ENCODE assay signal across 21 cellular contexts in the genomic region with DNA sequence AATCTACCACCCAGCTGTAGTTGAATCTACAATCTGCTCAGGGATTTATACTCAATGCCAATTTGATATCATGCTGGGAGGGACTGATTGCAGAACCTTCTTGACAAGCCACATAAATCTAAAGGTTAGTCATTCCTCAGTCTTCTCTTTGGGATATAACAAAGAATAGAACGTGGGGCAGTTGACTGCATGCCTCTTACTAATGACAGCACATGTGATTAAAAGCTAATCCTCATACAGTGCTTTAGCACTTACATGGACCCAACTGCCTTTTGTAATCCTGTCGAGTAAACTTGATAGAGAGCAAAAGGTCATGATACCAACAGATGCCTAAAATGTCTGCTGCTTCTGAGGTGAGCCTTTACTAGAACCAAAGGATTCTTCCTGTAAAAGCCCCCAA. TPM values are rescaled to one million over a fixed set of nuclear protein-coding genes. Genes with fewer than 3 reads are reported as not detected.
DNase-seq lines count a peak whose midpoint lies in the region; ATAC-seq, FAIRE-seq and TF ChIP-seq lines count a peak whose summit lies in the region.
"Had no signal": no experiment of that assay in that cellular context is flagged by ENCODE, and none has a peak within 500 bp of the region (broad histone marks: within the 10 kb centered on the region; RNA-seq: fewer than 3 reads in every experiment).

No MANE protein-coding gene starts in this region.

- TF ChIP-seq EP300 in HepG2 (IDR thresholded peaks at IDR 0.05; ENCODE audit: low read depth in 2 of 2, low read length in 2 of 2) (no peak), HepG2 (CRISPR knock-in tag; IDR thresholded peaks at IDR 0.05; ENCODE audit: borderline replicate concordance) (no peak)

- intact Hi-C loops in HepG2 (cut with micrococcal nuclease; ENCODE audit: unreplicated experiment): no loop called here
- intact Hi-C loops in heart right ventricle (cut with DNase I): no loop called here
- intact Hi-C loops in activated T-helper 1 cell treated with anti-CD3 and anti-CD28 coated beads, Interleukin-12 subunit alpha, Interleukin-12 subunit beta, Interleukin-2, Interleukin-4 antibody, amounts not matched to agents 30 ng/mL and 10 ng/mL and 1 ng/mL, durations not matched to agents 14 hours and 24 hours and 36 hours (cut with micrococcal nuclease): no loop called here

- H3K27ac ChIP-seq in liver (ENCODE audit: low read depth in 1 of 2, low read length in 2 of 2) (no peak overlapping the region), HepG2 (ENCODE audit: extremely low read length, insufficient read depth, low read length) (no peak overlapping the region), heart right ventricle (peak overlapping the region in 8 of 10 donors; percentile 5 to 75 (median 58))
- H3K27ac ChIP-seq: brain microvascular endothelial cell, esophagus squamous epithelium, upper lobe of right lung had no signal

- FAIRE-seq in HepG2 (lab: Jason Lieb, UNC): no peak
- FAIRE-seq: keratinocyte had no signal

- H3K9me3 Mint-ChIP-seq in WTC11 (no peaks in the 10 kb centered on the region), nephron progenitor cell (no peaks in the 10 kb centered on the region)
- no peaks in the 10 kb centered on the region for H3K9me3 Mint-ChIP-seq in activated T-helper 1 cell treated with anti-CD3 and anti-CD28 coated beads, Interleukin-12 subunit alpha, Interleukin-12 subunit beta, Interleukin-2, Interleukin-4 antibody, amounts not matched to agents 30 ng/mL and 10 ng/mL and 1 ng/mL, durations not matched to agents 14 hours and 24 hours and 36 hours
- H3K9me3 Mint-ChIP-seq: activated CD4-positive, alpha-beta T cell treated with anti-CD3 and anti-CD28 coated beads, Interleukin-2, amount 10 ng/mL, durations not matched to agents 24 days and 14 days; CD14-positive monocyte had no signal

- H3K79me2 ChIP-seq in HepG2 (ENCODE audit: insufficient read depth, low read length): peaks cover 9% of the 10 kb centered on the region

- CTCF ChIA-PET in HepG2 (lab: Yijun Ruan, JAX; ENCODE audit: low intra/inter-chr PET ratio, low total read pairs) (no interaction called here), WTC11 (lab: Charles Lee) (interaction anchor here (2.7 kb wide), 1 partner anchor 32 kb away, joined by 20 read pairs; no protein-coding TSS in a partner anchor)

- in situ Hi-C loops in HepG2 (cut with HindIII; ENCODE audit: extremely low pct_ligation_motif_present, low pct_unique_long_range_greater_than_20kb): no loop called here

- 51% methylated on average over 2 of the region's 2 CpGs for WGBS in liver
- 77% methylated on average over 2 of the region's 2 CpGs for WGBS in HepG2 (ENCODE audit: low lambda C conversion rate)
- WGBS in heart right ventricle, 2 donors: 46 to 47% methylated on average over 2 of the region's 2 CpGs

- H3K4me2 ChIP-seq in HepG2 (ENCODE audit: low read depth, low read length): no peak overlapping the region

- H3K9me3 ChIP-seq in liver (ENCODE audit: control insufficient read depth in 4 of 4, low read length in 3 of 4): no peaks in the 10 kb centered on the region
- no peaks in the 10 kb centered on the region for H3K9me3 ChIP-seq in HepG2 (ENCODE audit: low read length)
- H3K9me3 ChIP-seq in heart right ventricle: no peaks in the 10 kb centered on the region
- H3K9me3 ChIP-seq: esophagus squamous epithelium, HAP-1, MG63, upper lobe of right lung had no signal

- H3K36me3 ChIP-seq in liver (ENCODE audit: control insufficient read depth in 4 of 4, insufficient read depth in 3 of 4, low read depth in 1 of 4, low read length in 3 of 4) (no peaks in the 10 kb centered on the region), HepG2 (replicated peaks in 1 of 2; ENCODE audit: control insufficient read depth in 1 of 2, insufficient read depth in 2 of 2, low read length in 2 of 2) (no peaks in the 10 kb centered on the region), heart right ventricle (peaks cover 0 to 30% (median 0%) of the 10 kb centered on the region in 9 donors)
- H3K36me3 ChIP-seq: brain microvascular endothelial cell, HAP-1, MG63, upper lobe of right lung had no signal

- POLR2A ChIA-PET in HepG2 (lab: Yijun Ruan, JAX) (interaction anchor here (1.2 kb wide), 1 partner anchor 11 kb away, joined by 3 read pairs; no protein-coding TSS in a partner anchor), WTC11 (lab: Charles Lee) (no interaction called here)

- H3K4me1 ChIP-seq in liver (ENCODE audit: control insufficient read depth in 4 of 4, insufficient read depth in 4 of 4, low read length in 3 of 4) (peaks cover 0 to 2% (median 0%) of the 10 kb centered on the region in 4 donors), HepG2 (ENCODE audit: insufficient read depth, low read length) (no peaks in the 10 kb centered on the region), heart right ventricle (peaks cover 2 to 87% (median 66%) of the 10 kb centered on the region in 9 donors)
- H3K4me1 ChIP-seq: upper lobe of right lung had no signal

- peaks cover 9% of the 10 kb centered on the region for H3K36me3 Mint-ChIP-seq in WTC11
- peaks cover 1% of the 10 kb centered on the region for H3K36me3 Mint-ChIP-seq in activated T-helper 1 cell treated with anti-CD3 and anti-CD28 coated beads, Interleukin-12 subunit alpha, Interleukin-12 subunit beta, Interleukin-2, Interleukin-4 antibody, amounts not matched to agents 30 ng/mL and 10 ng/mL and 1 ng/mL, durations not matched to agents 14 hours and 24 hours and 36 hours (ENCODE audit: low read depth)
- H3K36me3 Mint-ChIP-seq in nephron progenitor cell (ENCODE audit: low read depth): peaks cover 30% of the 10 kb centered on the region

- no peak for TF ChIP-seq CTCF in liver (IDR thresholded peaks at IDR 0.05; ENCODE audit: low read depth, low read length, missing input control)
- TF ChIP-seq CTCF in HepG2 (CRISPR knock-in tag; IDR thresholded peaks at IDR 0.05): no peak
- no peak for TF ChIP-seq CTCF in WTC11 (IDR thresholded peaks at IDR 0.05)
- no peak for TF ChIP-seq CTCF in heart right ventricle (IDR thresholded peaks at IDR 0.05)
- TF ChIP-seq CTCF in nephron progenitor cell (IDR thresholded peaks at IDR 0.05): no peak

- no peak for ATAC-seq in HepG2
- ATAC-seq in WTC11: no peak
- ATAC-seq in heart right ventricle: peak in 6 of 8 donors; percentile 38 to 71 (median 56)
- ATAC-seq: upper lobe of right lung had no signal

- TF ChIP-seq POLR2A in HepG2 (IDR thresholded peaks at IDR 0.05; ENCODE audit: insufficient read depth in 1 of 2, low read depth in 2 of 2, low read length in 2 of 2): no peak

- BruUV-seq in HepG2 (replicated peaks; lab: Mats Ljungman, UMichigan): no TSS peak

- H3K4me1 Mint-ChIP-seq in WTC11 (peaks cover 78% of the 10 kb centered on the region), nephron progenitor cell (peaks cover 42% of the 10 kb centered on the region)
- no peaks in the 10 kb centered on the region for H3K4me1 Mint-ChIP-seq in activated T-helper 1 cell treated with anti-CD3 and anti-CD28 coated beads, Interleukin-12 subunit alpha, Interleukin-12 subunit beta, Interleukin-2, Interleukin-4 antibody, amounts not matched to agents 30 ng/mL and 10 ng/mL and 1 ng/mL, durations not matched to agents 14 hours and 24 hours and 36 hours (ENCODE audit: low read depth)

- H3K4me3 Mint-ChIP-seq in WTC11 (no peak overlapping the region), nephron progenitor cell (no peak overlapping the region)
- no peak overlapping the region for H3K4me3 Mint-ChIP-seq in activated T-helper 1 cell treated with anti-CD3 and anti-CD28 coated beads, Interleukin-12 subunit alpha, Interleukin-12 subunit beta, Interleukin-2, Interleukin-4 antibody, amounts not matched to agents 30 ng/mL and 10 ng/mL and 1 ng/mL, durations not matched to agents 14 hours and 24 hours and 36 hours
- H3K4me3 Mint-ChIP-seq: activated CD4-positive, alpha-beta T cell treated with anti-CD3 and anti-CD28 coated beads, Interleukin-2, amount 10 ng/mL, durations not matched to agents 24 days and 14 days; CD14-positive monocyte had no signal

- H3K27me3 ChIP-seq in liver (ENCODE audit: control insufficient read depth in 4 of 4, insufficient read depth in 4 of 4, low read length in 3 of 4) (no peaks in the 10 kb centered on the region), HepG2 (ENCODE audit: control insufficient read depth in 1 of 2, insufficient read depth in 2 of 2, low read length in 2 of 2) (no peaks in the 10 kb centered on the region), heart right ventricle (no peaks in the 10 kb centered on the region)
- H3K27me3 ChIP-seq: brain microvascular endothelial cell, esophagus squamous epithelium, MG63, upper lobe of right lung had no signal

- H3K27ac Mint-ChIP-seq in WTC11 (peak overlapping the region; percentile 93), nephron progenitor cell (no peak overlapping the region)
- H3K27ac Mint-ChIP-seq in activated T-helper 1 cell treated with anti-CD3 and anti-CD28 coated beads, Interleukin-12 subunit alpha, Interleukin-12 subunit beta, Interleukin-2, Interleukin-4 antibody, amounts not matched to agents 30 ng/mL and 10 ng/mL and 1 ng/mL, durations not matched to agents 14 hours and 24 hours and 36 hours: no peak overlapping the region
- H3K27ac Mint-ChIP-seq: activated CD4-positive, alpha-beta T cell treated with anti-CD3 and anti-CD28 coated beads, Interleukin-2, amount 10 ng/mL, durations not matched to agents 24 days and 14 days; CD14-positive monocyte had no signal

- TF ChIP-seq RAD21 in liver (IDR thresholded peaks at IDR 0.05): no peak
- TF ChIP-seq RAD21 in HepG2 (CRISPR knock-in tag; IDR thresholded peaks at IDR 0.05): no peak

- no peak overlapping the region for H2AFZ ChIP-seq in HepG2 (ENCODE audit: low read length)

- H4K20me1 ChIP-seq in HepG2 (ENCODE audit: insufficient read depth, low read length): no peaks in the 10 kb centered on the region

- no peak overlapping the region for H3K4me3 ChIP-seq in liver (ENCODE audit: low read depth in 1 of 3, low read length in 3 of 3)
- H3K4me3 ChIP-seq in HepG2 (replicated peaks in 1 of 3; ENCODE audit: insufficient read depth in 1 of 3, low read depth in 2 of 3, low read length in 3 of 3): no peak overlapping the region
- H3K4me3 ChIP-seq in heart right ventricle: no peak overlapping the region
- H3K4me3 ChIP-seq: esophagus squamous epithelium, HAP-1, MG63, upper lobe of right lung had no signal

- DNase-seq in HepG2 (ENCODE audit: low spot score): no peak
- DNase-seq in WTC11 (ENCODE audit: low spot score): no peak
- no peak for DNase-seq in heart right ventricle
- no peak for DNase-seq in activated T-helper 1 cell treated with anti-CD3 and anti-CD28 coated beads, Interleukin-12 subunit alpha, Interleukin-12 subunit beta, Interleukin-2, Interleukin-4 antibody, amounts not matched to agents 30 ng/mL and 10 ng/mL and 1 ng/mL, durations not matched to agents 14 hours and 24 hours and 36 hours (ENCODE audit: low spot score)
- DNase-seq in GM19240 (ENCODE audit: insufficient read length, low spot score): no peak
- no peak for DNase-seq in nephron progenitor cell
- DNase-seq in hepatic stellate cell (ENCODE audit: low spot score): no peak
- DNase-seq: ACHN; activated CD4-positive, alpha-beta T cell treated with anti-CD3 and anti-CD28 coated beads, Interleukin-2, amount 10 ng/mL, durations not matched to agents 24 days and 14 days; activated naive CD4-positive, alpha-beta T cell treated with Interleukin-2 at 50 U/mL for 16 hours; brain microvascular endothelial cell; DMS79; esophagus squamous epithelium; MG63; NCI-H2029 treated with DMSO at 0.1 percent for 48 hours; retina; upper lobe of right lung had no signal

- no peak overlapping the region for H3K9ac ChIP-seq in liver (ENCODE audit: low read depth in 1 of 2, low read length in 2 of 2)
- no peak overlapping the region for H3K9ac ChIP-seq in HepG2 (ENCODE audit: insufficient read depth, low read depth, low read length)

- H3K27me3 Mint-ChIP-seq in WTC11 (ENCODE audit: low read depth) (no peaks in the 10 kb centered on the region), nephron progenitor cell (ENCODE audit: low read depth, poor library complexity) (no peaks in the 10 kb centered on the region)
- no peaks in the 10 kb centered on the region for H3K27me3 Mint-ChIP-seq in activated T-helper 1 cell treated with anti-CD3 and anti-CD28 coated beads, Interleukin-12 subunit alpha, Interleukin-12 subunit beta, Interleukin-2, Interleukin-4 antibody, amounts not matched to agents 30 ng/mL and 10 ng/mL and 1 ng/mL, durations not matched to agents 14 hours and 24 hours and 36 hours (ENCODE audit: insufficient read depth)
- H3K27me3 Mint-ChIP-seq: activated CD4-positive, alpha-beta T cell treated with anti-CD3 and anti-CD28 coated beads, Interleukin-2, amount 10 ng/mL, durations not matched to agents 24 days and 14 days had no signal

RNA-seq across cellular contexts. Expression of a gene that starts 12.3 kb away (rescaled TPM):
- 10 to 100 TPM; 12.6 to 14.1 TPM for total RNA-seq in liver
- polyA plus RNA-seq in liver: 1 to 10 TPM; 5.4 to 7.3 TPM
- total RNA-seq in HepG2 (2016; rRNA removed; fragmentation: Illumina TruSeq; extraction: Trizol): 34.4 and 43.2 TPM in 2 replicates
- 17.0 and 25.3 TPM in 2 replicates for total RNA-seq in HepG2 (2016; cell fraction: cytosol; rRNA removed; fragmentation: Illumina TruSeq; extraction: Trizol; ENCODE audit: low read depth)
- 31.5 and 39.5 TPM in 2 replicates for total RNA-seq in HepG2 (2016; cell fraction: insoluble cytoplasmic fraction; rRNA removed; fragmentation: Illumina TruSeq; extraction: Trizol)
- 26.6 and 27.4 TPM in 2 replicates for total RNA-seq in HepG2 (2016; cell fraction: membrane; rRNA removed; fragmentation: Illumina TruSeq; extraction: Trizol)
- total RNA-seq in HepG2 (2016; cell fraction: nucleus; rRNA removed; fragmentation: Illumina TruSeq; extraction: Trizol): 28.3 and 29.2 TPM in 2 replicates
- 12.5 and 16.2 TPM in 2 replicates for polyA plus RNA-seq in HepG2 (2011; rRNA removed)
- 10.7 and 12.2 TPM in 2 replicates for polyA plus RNA-seq in HepG2 (2011; cell fraction: cytosol; rRNA removed)
- polyA plus RNA-seq in HepG2 (2011; cell fraction: nucleus; rRNA removed): 7.1 and 7.7 TPM in 2 replicates
- polyA plus RNA-seq in HepG2 (2012): 12.6 and 18.5 TPM in 2 replicates
- polyA plus RNA-seq in HepG2 (2016; cell fraction: cytosol; fragmentation: Illumina TruSeq; extraction: Trizol; ENCODE audit: low read depth): 14.4 and 24.4 TPM in 2 replicates
- polyA plus RNA-seq in HepG2 (2016; cell fraction: insoluble cytoplasmic fraction; fragmentation: Illumina TruSeq; extraction: Trizol; ENCODE audit: low read depth): 35.3 and 37.9 TPM in 2 replicates
- 19.7 and 23.8 TPM in 2 replicates for polyA plus RNA-seq in HepG2 (2016; cell fraction: membrane; fragmentation: Illumina TruSeq; extraction: Trizol; ENCODE audit: low read depth)
- 24.6 and 27.7 TPM in 2 replicates for polyA plus RNA-seq in HepG2 (2016; cell fraction: nucleus; fragmentation: Illumina TruSeq; extraction: Trizol; ENCODE audit: insufficient read depth, low read depth)
- 7.3 and 10.3 TPM in 2 replicates for polyA minus RNA-seq in HepG2 (2011; rRNA and poly(A)+ RNA removed; ENCODE audit: low replicate concordance)
- polyA minus RNA-seq in HepG2 (2011; cell fraction: cytosol; rRNA and poly(A)+ RNA removed): 10.6 and 16.8 TPM in 2 replicates
- polyA minus RNA-seq in HepG2 (2011; cell fraction: nucleus; rRNA and poly(A)+ RNA removed): 22.9 and 29.7 TPM in 2 replicates
- 65.9 to 82.1 TPM (median 69.2 TPM) in 3 replicates for total RNA-seq in WTC11 (2021)
- total RNA-seq in heart right ventricle: 100 to 1,000 TPM in 9 of 10 donors, 10 to 100 TPM in 1; 86.3 to 159 (median 146) TPM
- polyA plus RNA-seq in heart right ventricle: 10 to 100 TPM; 27.1 to 55.2 TPM
- total RNA-seq in activated T-helper 1 cell treated with anti-CD3 and anti-CD28 coated beads, Interleukin-12 subunit alpha, Interleukin-12 subunit beta, Interleukin-2, Interleukin-4 antibody, amounts not matched to agents 30 ng/mL and 10 ng/mL and 1 ng/mL, durations not matched to agents 14 hours and 24 hours and 36 hours: 18.2 and 19.7 TPM in 2 replicates

Comparison
In these comparisons a context has a peak if more than half of its experiments do, and no peak if none do; other contexts are left out.
1. H3K27ac ChIP-seq: peak in heart right ventricle (8 of 10); none in liver (0 of 2) and HepG2 (single experiment).
2. ATAC-seq: peak in heart right ventricle (6 of 8); none in HepG2 (single experiment) and WTC11 (single experiment).